ENCODE assay signal across 22 cellular contexts in the genomic region with DNA sequence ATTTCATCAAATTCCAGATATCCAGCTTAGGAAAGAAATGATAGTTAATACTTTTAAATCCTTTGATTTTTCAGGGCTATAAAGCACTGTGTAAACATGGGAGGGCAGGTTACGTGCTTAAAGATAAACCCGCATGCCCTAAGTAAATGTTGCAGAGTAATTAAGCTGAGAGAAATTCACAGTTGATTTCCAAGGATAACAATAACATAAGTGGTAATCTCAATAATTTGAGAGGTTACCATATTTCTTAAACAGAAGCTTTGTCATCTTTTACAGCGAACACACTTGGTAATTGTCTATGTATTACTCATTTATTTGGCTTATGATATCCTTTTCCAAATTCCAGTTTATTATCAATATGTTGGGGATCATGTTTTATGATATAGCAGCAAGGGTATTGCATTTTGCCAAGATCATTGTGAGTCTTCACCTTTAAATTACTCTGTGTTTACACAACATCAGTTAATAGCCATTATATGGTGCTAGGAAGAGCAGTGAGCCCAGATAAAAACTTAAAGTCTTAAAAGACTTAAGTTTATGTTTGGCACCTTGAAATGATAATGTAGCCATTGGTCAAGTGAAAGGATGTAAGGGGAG. TPM values are rescaled to one million over a fixed set of nuclear protein-coding genes. Genes with fewer than 3 reads are reported as not detected.
DNase-seq lines count a peak whose midpoint lies in the region; ATAC-seq, FAIRE-seq and TF ChIP-seq lines count a peak whose summit lies in the region.
"Had no signal": no experiment of that assay in that cellular context is flagged by ENCODE, and none has a peak within 500 bp of the region (broad histone marks: within the 10 kb centered on the region; RNA-seq: fewer than 3 reads in every experiment).

No MANE protein-coding gene starts in this region.

- 17 to 47% (median 19%) methylated on average over 3 of the region's 3 CpGs for WGBS in small intestine, 3 donors

- POLR2A ChIA-PET in HEK293 (lab: Yijun Ruan, JAX) = interaction anchor here (1.5 kb wide), 1 partner anchor 12 kb away, joined by 3 read pairs; no protein-coding TSS in a partner anchor

- H3K27ac ChIP-seq in HEK293 (ENCODE audit: extremely low read depth, low read depth, low read length) (no peak overlapping the region), small intestine (ENCODE audit: low read depth in 1 of 2, low read length in 1 of 2) (no peak overlapping the region)
- H3K27ac ChIP-seq: BLaER1 had no signal

- ATAC-seq in GM19328 (IDR thresholded peaks at IDR 0.05; ENCODE audit: unreplicated experiment) = no peak
- ATAC-seq: GM23338 had no signal

- H3K9me3 ChIP-seq in HEK293 (ENCODE audit: control insufficient read depth, insufficient read depth, low read depth, low read length) (no peaks in the 10 kb centered on the region), small intestine (ENCODE audit: control insufficient read depth, low read depth) (no peaks in the 10 kb centered on the region)
- H3K9me3 ChIP-seq: BLaER1 had no signal

- CTCF ChIA-PET in HEK293 (lab: Yijun Ruan, JAX) = interaction anchor here (0.6 kb wide), 1 partner anchor 138 kb away, joined by 3 read pairs; no protein-coding TSS in a partner anchor

- DNase-seq in NCI-H748 (lab: John Stamatoyannopoulos, UW; ENCODE audit: unreplicated experiment) (peak; percentile 62), NCI-H748 treated with DMSO at 0.1 percent for 48 hours (lab: John Stamatoyannopoulos, UW) (no peak), NCI-H774 (lab: John Stamatoyannopoulos, UW) (peak; percentile 2), small intestine (peak; percentile 45), T-helper 1 cell (no peak)
- DNase-seq: 8988T; Calu3; CD4-positive, alpha-beta memory T cell; DMS79 treated with DMSO at 0.1 percent for 48 hours; GF-D8; HCEC 1CT; HFFc6; IMR-90 had no signal

- no peaks in the 10 kb centered on the region for H3K4me1 ChIP-seq in HEK293 (ENCODE audit: control insufficient read depth, insufficient read depth, low read length)
- peaks cover 0 to 10% of the 10 kb centered on the region in 2 donors for H3K4me1 ChIP-seq in small intestine (ENCODE audit: control insufficient read depth in 2 of 2, insufficient read depth in 1 of 2, low read depth in 1 of 2, low read length in 1 of 2)
- H3K4me1 ChIP-seq: BLaER1 had no signal

- H3K36me3 ChIP-seq in HEK293 (ENCODE audit: control insufficient read depth in 2 of 2, insufficient read depth in 1 of 2, low read length in 2 of 2) = no peaks in the 10 kb centered on the region
- peaks cover 0 to 5% of the 10 kb centered on the region in 2 donors for H3K36me3 ChIP-seq in small intestine (ENCODE audit: control insufficient read depth in 2 of 2, insufficient read depth in 2 of 2, low read length in 2 of 2)
- H3K36me3 ChIP-seq: BLaER1 had no signal

- FAIRE-seq in small intestine (lab: Jason Lieb, UNC) = no peak
- FAIRE-seq: GM19239, H54, HTR-8/SVneo had no signal

- no peak for TF ChIP-seq CTCF in HEK293 (tag by site-specific recombination; IDR thresholded peaks at IDR 0.05)

- H3K27me3 ChIP-seq in small intestine (ENCODE audit: control insufficient read depth in 2 of 2, insufficient read depth in 2 of 2, low read length in 2 of 2) = no peaks in the 10 kb centered on the region
- H3K27me3 ChIP-seq: BLaER1 had no signal

- H3K4me3 ChIP-seq in HEK293 (ENCODE audit: low read depth, low read length) = no peak overlapping the region
- no peak overlapping the region for H3K4me3 ChIP-seq in small intestine (ENCODE audit: low read depth in 1 of 2, low read length in 2 of 2)
- H3K4me3 ChIP-seq: BLaER1, GM23338 had no signal

TF ChIP-seq in HEK293, 187 proteins besides CTCF, POLR2A, EP300 and RAD21:
- TF ChIP-seq ZBTB17 (tag by site-specific recombination; IDR thresholded peaks at IDR 0.05) (peak; percentile 38; the same call in 1 of the 2 replicates), TCF7L2 (IDR thresholded peaks at IDR 0.05; ENCODE audit: borderline replicate concordance, low read depth, low read length) (peak; percentile 94), ZNF398 (tag by site-specific recombination; IDR thresholded peaks at IDR 0.05) (0 out of 2 replicates have a peak, but pooled peaks have one; percentile 10), ZFP69B (tag by site-specific recombination; IDR thresholded peaks at IDR 0.05) (no peak), ZNF48 (tag by site-specific recombination; IDR thresholded peaks at IDR 0.05) (no peak), PRDM1 (tag by site-specific recombination; IDR thresholded peaks at IDR 0.05) (no peak), WT1 (tag by site-specific recombination; IDR thresholded peaks at IDR 0.05) (peak; percentile 87), KLF1 (tag by site-specific recombination; IDR thresholded peaks at IDR 0.05) (peak; percentile 37; the same call in 1 of the 2 replicates), OSR2 (tag by site-specific recombination; IDR thresholded peaks at IDR 0.05) (peak; percentile 69), ZNF621 (tag by site-specific recombination; IDR thresholded peaks at IDR 0.05) (no peak), KLF8 (tag by site-specific recombination; IDR thresholded peaks at IDR 0.05) (peak; percentile 90), ZNF843 (tag by site-specific recombination; IDR thresholded peaks at IDR 0.05) (peak; percentile 90), PRDM6 (tag by site-specific recombination; IDR thresholded peaks at IDR 0.05) (0 out of 2 replicates have a peak, but pooled peaks have one; percentile 27), KLF7 (tag by site-specific recombination; IDR thresholded peaks at IDR 0.05; ENCODE audit: borderline replicate concordance) (peak; percentile 43; the same call in 1 of the 2 replicates), TRIM28 (IDR thresholded peaks at IDR 0.05; ENCODE audit: borderline replicate concordance, low read length) (peak; percentile 29; the same call in 1 of the 2 replicates), GLI2 (tag by site-specific recombination; IDR thresholded peaks at IDR 0.05; ENCODE audit: borderline replicate concordance, low read depth) (0 out of 2 replicates have a peak, but pooled peaks have one; percentile 19), ZNF580 (tag by site-specific recombination; IDR thresholded peaks at IDR 0.05) (peak; percentile 59; the same call in 1 of the 2 replicates), FEZF1 (tag by site-specific recombination; IDR thresholded peaks at IDR 0.05) (peak; percentile 83), ZFP37 (tag by site-specific recombination; IDR thresholded peaks at IDR 0.05) (no peak)

RNA-seq across cellular contexts. Expression of gene MGAM, which starts 15.4 kb away (rescaled TPM):
- 100 to 1,000 TPM in 1 of 3 donors, 10 to 100 TPM in 1, 1 to 10 TPM in 1; 4.9 to 118 (median 91.1) TPM for polyA plus RNA-seq in small intestine
- polyA plus RNA-seq: AG04450; CD4-positive, alpha-beta memory T cell; IMR-90 had no signal

RNA-seq across cellular contexts. Expression of gene TAS2R38, which starts 37.5 kb away (rescaled TPM):
- not detected for polyA plus RNA-seq in small intestine
- polyA plus RNA-seq: AG04450; CD14-positive monocyte; CD4-positive, alpha-beta memory T cell; GM23338; IMR-90 had no signal

Comparison
In these comparisons a context has a peak if more than half of its experiments do, and no peak if none do; other contexts are left out.
1. DNase-seq: peak in NCI-H748 (single experiment), NCI-H774 (single experiment) and small intestine (single experiment); none in NCI-H748 treated with DMSO at 0.1 percent for 48 hours (single experiment) and T-helper 1 cell (0 of 5).